ENCODE assay signal across 24 cellular contexts in genomic region chr3:55608266-55608937, GRCh38.
A peak's percentile ranks its signal among the peaks of the same experiment; 100 is the strongest.
DNase-seq lines count a peak whose midpoint lies in the region; ATAC-seq and TF ChIP-seq lines count a peak whose summit lies in the region.
"Had no signal": no experiment of that assay in that cellular context is flagged by ENCODE, and none has a peak within 500 bp of the region (broad histone marks: within the 10 kb centered on the region; RNA-seq: fewer than 3 reads in every experiment).

No MANE protein-coding gene starts in this region.

- no peaks in the 10 kb centered on the region for H3K9me3 Mint-ChIP-seq in activated naive CD8-positive, alpha-beta T cell treated with anti-CD3 and anti-CD28 coated beads for 36 hours
- H3K9me3 Mint-ChIP-seq in activated naive CD8-positive, alpha-beta T cell treated with anti-CD3 and anti-CD28 coated beads, Interleukin-2, amount 50 U/mL, for 24 hours, result no peaks in the 10 kb centered on the region
- H3K9me3 Mint-ChIP-seq: activated CD4-positive, alpha-beta T cell treated with anti-CD3 and anti-CD28 coated beads, Interleukin-2, amount 10 ng/mL, durations not matched to agents 24 days and 14 days; activated naive CD8-positive, alpha-beta T cell treated with anti-CD3 and anti-CD28 coated beads, Interleukin-2, amount 10 ng/mL, durations not matched to agents 7 days and 5 days; activated T-helper 2 cell treated with anti-CD3 and anti-CD28 coated beads, Interferon-gamma antibody, Interleukin-2, Interleukin-4, amounts not matched to agents 10 μg/mL and 5 μg/mL and 100 μg/mL, durations not matched to agents 14 hours and 24 hours and 36 hours; T-helper 1 cell treated with Interleukin-12 subunit alpha and Interleukin-12 subunit beta and Interleukin-4 antibody, amounts not matched to agents 30 μg/mL and 1 μg/mL, for 36 hours had no signal

- H3K27ac ChIP-seq in gastroesophageal sphincter, result no peak overlapping the region
- H3K27ac ChIP-seq: BLaER1, Peyer's patch, SJCRH30, suprapubic skin had no signal

- WGBS in gastroesophageal sphincter (ENCODE audit: low coverage in 1 of 2), 2 donors, result 94 to 95% methylated on average over 7 to 9 of the region's 9 CpGs

- H3K27me3 ChIP-seq in gastroesophageal sphincter, result no peaks in the 10 kb centered on the region
- H3K27me3 ChIP-seq: BLaER1, Peyer's patch, SJCRH30 had no signal

- no peak overlapping the region for H3K4me3 Mint-ChIP-seq in activated naive CD8-positive, alpha-beta T cell treated with anti-CD3 and anti-CD28 coated beads for 36 hours
- no peak overlapping the region for H3K4me3 Mint-ChIP-seq in activated naive CD8-positive, alpha-beta T cell treated with anti-CD3 and anti-CD28 coated beads, Interleukin-2, amount 50 U/mL, for 24 hours
- H3K4me3 Mint-ChIP-seq: activated CD4-positive, alpha-beta T cell treated with anti-CD3 and anti-CD28 coated beads, Interleukin-2, amount 10 ng/mL, durations not matched to agents 24 days and 14 days; activated naive CD8-positive, alpha-beta T cell treated with anti-CD3 and anti-CD28 coated beads, Interleukin-2, amount 10 ng/mL, durations not matched to agents 7 days and 5 days; neural crest cell; T-helper 1 cell treated with Interleukin-12 subunit alpha and Interleukin-12 subunit beta and Interleukin-4 antibody, amounts not matched to agents 30 μg/mL and 1 μg/mL, for 36 hours had no signal

- no peaks in the 10 kb centered on the region for H3K36me3 Mint-ChIP-seq in activated naive CD8-positive, alpha-beta T cell treated with anti-CD3 and anti-CD28 coated beads for 36 hours
- H3K36me3 Mint-ChIP-seq in activated naive CD8-positive, alpha-beta T cell treated with anti-CD3 and anti-CD28 coated beads, Interleukin-2, amount 50 U/mL, for 24 hours (ENCODE audit: low read depth), result no peaks in the 10 kb centered on the region
- H3K36me3 Mint-ChIP-seq: activated naive CD8-positive, alpha-beta T cell treated with anti-CD3 and anti-CD28 coated beads, Interleukin-2, amount 10 ng/mL, durations not matched to agents 7 days and 5 days had no signal

- TF ChIP-seq CTCF in gastroesophageal sphincter (IDR thresholded peaks at IDR 0.05), result no peak

- H3K4me3 ChIP-seq in gastroesophageal sphincter, result no peak overlapping the region
- H3K4me3 ChIP-seq: BLaER1, Peyer's patch, SJCRH30, suprapubic skin had no signal

- no peaks in the 10 kb centered on the region for H3K27me3 Mint-ChIP-seq in activated naive CD8-positive, alpha-beta T cell treated with anti-CD3 and anti-CD28 coated beads for 36 hours
- H3K27me3 Mint-ChIP-seq in activated naive CD8-positive, alpha-beta T cell treated with anti-CD3 and anti-CD28 coated beads, Interleukin-2, amount 50 U/mL, for 24 hours, result peaks cover 4% of the 10 kb centered on the region
- H3K27me3 Mint-ChIP-seq: activated CD4-positive, alpha-beta T cell treated with anti-CD3 and anti-CD28 coated beads, Interleukin-2, amount 10 ng/mL, durations not matched to agents 24 days and 14 days; activated naive CD8-positive, alpha-beta T cell treated with anti-CD3 and anti-CD28 coated beads, Interleukin-2, amount 10 ng/mL, durations not matched to agents 7 days and 5 days; progenitor cell of endocrine pancreas had no signal

- H3K4me1 ChIP-seq in gastroesophageal sphincter, result no peaks in the 10 kb centered on the region
- H3K4me1 ChIP-seq: BLaER1, Peyer's patch, SJCRH30, suprapubic skin had no signal

- no peak for TF ChIP-seq POLR2A in gastroesophageal sphincter (IDR thresholded peaks at IDR 0.05)

- no peak for TF ChIP-seq EP300 in gastroesophageal sphincter (IDR thresholded peaks at IDR 0.05)

- DNase-seq in activated naive CD8-positive, alpha-beta T cell treated with anti-CD3 and anti-CD28 coated beads for 36 hours, result no peak
- no peak for DNase-seq in activated naive CD8-positive, alpha-beta T cell treated with anti-CD3 and anti-CD28 coated beads, Interleukin-2, amount 50 U/mL, for 24 hours
- DNase-seq in NCI-H1417 treated with DMSO at 0.1 percent for 48 hours (lab: John Stamatoyannopoulos, UW) (peak; percentile 1), SK-MEL-5 (ENCODE audit: low read depth, low spot score) (peak; percentile 66), T1000 (lab: John Stamatoyannopoulos, UW) (no peak)
- no peak for DNase-seq in stimulated activated CD4-positive, alpha-beta T cell treated with anti-CD3 and anti-CD28 coated beads, Interleukin-15, amount 100 ng/mL, for 24 hours
- DNase-seq: ACHN; activated CD4-positive, alpha-beta T cell treated with anti-CD3 and anti-CD28 coated beads, Interleukin-2, amount 10 ng/mL, durations not matched to agents 24 days and 14 days; activated naive CD8-positive, alpha-beta T cell treated with anti-CD3 and anti-CD28 coated beads, Interleukin-2, amount 10 ng/mL, durations not matched to agents 7 days and 5 days; effector CD8-positive, alpha-beta T cell; foreskin fibroblast; hypothalamus; KBM-7; NCI-H526; Peyer's patch; SJCRH30 had no signal

- no peak for ATAC-seq in activated naive CD8-positive, alpha-beta T cell treated with anti-CD3 and anti-CD28 coated beads, Interleukin-2, amount 50 U/mL, for 24 hours
- ATAC-seq in gastroesophageal sphincter (no peak), HG03175 (IDR thresholded peaks at IDR 0.05; ENCODE audit: unreplicated experiment) (no peak)

- H3K4me1 Mint-ChIP-seq in activated naive CD8-positive, alpha-beta T cell treated with anti-CD3 and anti-CD28 coated beads for 36 hours, result no peaks in the 10 kb centered on the region
- no peaks in the 10 kb centered on the region for H3K4me1 Mint-ChIP-seq in activated naive CD8-positive, alpha-beta T cell treated with anti-CD3 and anti-CD28 coated beads, Interleukin-2, amount 50 U/mL, for 24 hours
- H3K4me1 Mint-ChIP-seq: activated CD4-positive, alpha-beta T cell treated with anti-CD3 and anti-CD28 coated beads, Interleukin-2, amount 10 ng/mL, durations not matched to agents 24 days and 14 days; activated naive CD8-positive, alpha-beta T cell treated with anti-CD3 and anti-CD28 coated beads, Interleukin-2, amount 10 ng/mL, durations not matched to agents 7 days and 5 days had no signal

- in situ Hi-C loops in SK-MEL-5 (cut with HindIII; ENCODE audit: low pct_unique_long_range_greater_than_20kb, low sequenced_read_pairs), result no loop called here

- no peaks in the 10 kb centered on the region for H3K9me3 ChIP-seq in gastroesophageal sphincter
- H3K9me3 ChIP-seq: BLaER1, Peyer's patch, SJCRH30, suprapubic skin had no signal

- H3K27ac Mint-ChIP-seq in activated naive CD8-positive, alpha-beta T cell treated with anti-CD3 and anti-CD28 coated beads for 36 hours, result peak overlapping the region; percentile 2
- no peak overlapping the region for H3K27ac Mint-ChIP-seq in activated naive CD8-positive, alpha-beta T cell treated with anti-CD3 and anti-CD28 coated beads, Interleukin-2, amount 50 U/mL, for 24 hours
- H3K27ac Mint-ChIP-seq: activated CD4-positive, alpha-beta T cell treated with anti-CD3 and anti-CD28 coated beads, Interleukin-2, amount 10 ng/mL, durations not matched to agents 24 days and 14 days; activated naive CD8-positive, alpha-beta T cell treated with anti-CD3 and anti-CD28 coated beads, Interleukin-2, amount 10 ng/mL, durations not matched to agents 7 days and 5 days; activated T-helper 2 cell treated with anti-CD3 and anti-CD28 coated beads, Interferon-gamma antibody, Interleukin-2, Interleukin-4, amounts not matched to agents 10 μg/mL and 5 μg/mL and 100 μg/mL, durations not matched to agents 14 hours and 24 hours and 36 hours; progenitor cell of endocrine pancreas; T-helper 1 cell treated with Interleukin-12 subunit alpha and Interleukin-12 subunit beta and Interleukin-4 antibody, amounts not matched to agents 30 μg/mL and 1 μg/mL, for 36 hours had no signal

- H3K36me3 ChIP-seq in gastroesophageal sphincter, result no peaks in the 10 kb centered on the region
- H3K36me3 ChIP-seq: BLaER1, Peyer's patch, SJCRH30, suprapubic skin had no signal

Comparison
In these comparisons a context has a peak if more than half of its experiments do, and no peak if none do; other contexts are left out.
1. DNase-seq: peak in NCI-H1417 treated with DMSO at 0.1 percent for 48 hours (single experiment) and SK-MEL-5 (single experiment); none in activated naive CD8-positive, alpha-beta T cell treated with anti-CD3 and anti-CD28 coated beads for 36 hours (single experiment), activated naive CD8-positive, alpha-beta T cell treated with anti-CD3 and anti-CD28 coated beads, Interleukin-2, amount 50 U/mL, for 24 hours (single experiment), stimulated activated CD4-positive, alpha-beta T cell treated with anti-CD3 and anti-CD28 coated beads, Interleukin-15, amount 100 ng/mL, for 24 hours (single experiment) and T1000 (single experiment).